Comparison of ENCODE assay signal across 11 cellular contexts in the genomic region with DNA sequence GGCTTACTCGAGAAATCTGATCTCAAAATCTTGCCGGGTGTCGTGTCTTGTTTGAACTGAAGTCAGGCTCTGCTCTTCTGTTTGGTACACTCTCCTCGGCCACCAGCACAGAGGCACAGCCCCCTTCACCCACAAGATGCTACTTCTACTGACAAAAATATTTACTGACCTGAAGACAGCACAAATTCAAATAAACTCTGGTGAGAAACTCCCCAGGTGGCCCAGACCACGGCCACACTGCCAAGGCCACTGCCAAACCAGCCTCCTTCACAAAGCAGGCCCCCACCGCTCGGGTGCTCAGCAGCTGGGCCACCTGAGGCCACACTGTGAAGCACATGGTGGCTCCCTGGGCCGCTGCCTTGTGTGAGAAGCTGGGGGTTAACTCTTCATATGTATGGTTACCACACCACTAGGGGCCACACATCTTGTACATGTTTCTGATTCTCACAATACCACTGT.
DNase-seq lines count a peak whose midpoint lies in the region; ATAC-seq and TF ChIP-seq lines count a peak whose summit lies in the region.
"Had no signal": no experiment of that assay in that cellular context is flagged by ENCODE, and none has a peak within 500 bp of the region (broad histone marks: within the 10 kb centered on the region; RNA-seq: fewer than 3 reads in every experiment).

No MANE protein-coding gene starts in this region.

- no TSS peak for BruUV-seq in OCI-LY7 (replicated peaks; lab: Mats Ljungman, UMichigan)

- peak overlapping the region; percentile 93 for H3K27ac ChIP-seq in CD8-positive, alpha-beta memory T cell (ENCODE audit: low read depth, low read length)
- H3K27ac ChIP-seq in Peyer's patch (peak overlapping the region in 3 of 4 donors; percentile 18 to 67 (median 52)), body of pancreas (peak overlapping the region; percentile 73 to 85 (median 78)), rectal smooth muscle tissue (ENCODE audit: low read depth, low read length) (peak overlapping the region; percentile 51), OCI-LY7 (ENCODE audit: low read depth, low read length, poor library complexity, severe bottlenecking) (no peak overlapping the region), dorsolateral prefrontal cortex (peak overlapping the region in 1 of 59 donors; percentile 47)

- H3K36me3 Mint-ChIP-seq in CD8-positive, alpha-beta memory T cell: peaks cover 0 to 2% (median 2%) of the 10 kb centered on the region in 3 donors
- H3K36me3 Mint-ChIP-seq: brain had no signal

- peak in 4 of 5 donors; percentile 7 to 62 (median 10) for DNase-seq in CD8-positive, alpha-beta memory T cell
- DNase-seq in Peyer's patch (no peak), body of pancreas (peak; percentile 87 to 93 (median 90)), OCI-LY7 (ENCODE audit: low spot score) (no peak), dorsolateral prefrontal cortex (no peak)
- DNase-seq: COR-L47, NCI-H1436 had no signal

- peak; percentile 92 for ATAC-seq in body of pancreas
- ATAC-seq in HG03571 (IDR thresholded peaks at IDR 0.05; ENCODE audit: unreplicated experiment): no peak
- no peak for ATAC-seq in GM21619 (IDR thresholded peaks at IDR 0.05; ENCODE audit: unreplicated experiment)

- H3K9me3 ChIP-seq in CD8-positive, alpha-beta memory T cell (ENCODE audit: low read length): no peaks in the 10 kb centered on the region
- H3K9me3 ChIP-seq in Peyer's patch: no peaks in the 10 kb centered on the region
- H3K9me3 ChIP-seq in body of pancreas: no peaks in the 10 kb centered on the region
- H3K9me3 ChIP-seq in OCI-LY7 (ENCODE audit: low read length): no peaks in the 10 kb centered on the region

- no peaks in the 10 kb centered on the region for H4K20me1 ChIP-seq in OCI-LY7 (ENCODE audit: insufficient read depth, low read length)

- CTCF ChIA-PET in CD8-positive, alpha-beta memory T cell (lab: Charles Lee): interaction anchor here (1.1 to 2.8 kb wide), 4 partner anchors 14 to 293 kb away, joined by 3 to 9 read pairs (median 6); a partner anchor contains a TSS
- CTCF ChIA-PET in OCI-LY7 (lab: Charles Lee; ENCODE audit: unreplicated experiment): no interaction called here

- H3K4me3 ChIP-seq in CD8-positive, alpha-beta memory T cell (ENCODE audit: low read length): no peak overlapping the region
- H3K4me3 ChIP-seq in Peyer's patch (no peak overlapping the region), body of pancreas (no peak overlapping the region), rectal smooth muscle tissue (ENCODE audit: low read length) (no peak overlapping the region), OCI-LY7 (ENCODE audit: low read depth, low read length, poor library complexity, severe bottlenecking) (no peak overlapping the region), dorsolateral prefrontal cortex (no peak overlapping the region)

- peaks cover 54% of the 10 kb centered on the region for H3K4me1 ChIP-seq in CD8-positive, alpha-beta memory T cell (ENCODE audit: insufficient read depth, low read length)
- peaks cover 0 to 21% (median 0%) of the 10 kb centered on the region in 4 donors for H3K4me1 ChIP-seq in Peyer's patch
- H3K4me1 ChIP-seq in body of pancreas: peaks cover 49% of the 10 kb centered on the region
- H3K4me1 ChIP-seq in rectal smooth muscle tissue (ENCODE audit: control insufficient read depth, insufficient read depth, low read length): peaks cover 19% of the 10 kb centered on the region
- H3K4me1 ChIP-seq in OCI-LY7 (ENCODE audit: insufficient read depth, low read length, poor library complexity, severe bottlenecking): peaks cover 10% of the 10 kb centered on the region

- no peaks in the 10 kb centered on the region for H3K9me2 ChIP-seq in OCI-LY7 (ENCODE audit: insufficient read depth, low read length)

- H3K79me2 ChIP-seq in OCI-LY7 (ENCODE audit: insufficient read depth, low read depth, low read length): no peaks in the 10 kb centered on the region

- no peak overlapping the region for H3K4me2 ChIP-seq in OCI-LY7 (ENCODE audit: low read length)

- H3K36me3 ChIP-seq in CD8-positive, alpha-beta memory T cell (ENCODE audit: insufficient read depth, low read length): no peaks in the 10 kb centered on the region
- H3K36me3 ChIP-seq in Peyer's patch (no peaks in the 10 kb centered on the region), body of pancreas (replicated peaks in 1 of 2; ENCODE audit: insufficient read depth in 1 of 2, low read depth in 2 of 2) (no peaks in the 10 kb centered on the region), rectal smooth muscle tissue (ENCODE audit: control insufficient read depth, insufficient read depth, low read length) (no peaks in the 10 kb centered on the region), OCI-LY7 (ENCODE audit: insufficient read depth, low read length) (no peaks in the 10 kb centered on the region)

- intact Hi-C loops in body of pancreas (cut with DNase I) (no loop called here), OCI-LY7 (cut with micrococcal nuclease; ENCODE audit: unreplicated experiment) (no loop called here), dorsolateral prefrontal cortex (cut with DNase I) (no loop called here)

- TF ChIP-seq CTCF in Peyer's patch (IDR thresholded peaks at IDR 0.05): no peak
- peak in 3 of 7 experiments; percentile 5 to 16 (median 13) for TF ChIP-seq CTCF in body of pancreas (IDR thresholded peaks at IDR 0.05)
- no peak for TF ChIP-seq CTCF in OCI-LY7 (conservative IDR thresholded peaks at IDR 0.05; ENCODE audit: low read length)
- TF ChIP-seq CTCF in dorsolateral prefrontal cortex (IDR thresholded peaks at IDR 0.05 in 54 of 56, conservative IDR thresholded peaks at IDR 0.05 in 2 of 56; ENCODE audit: low read depth in 1 of 56, partially characterized antibody in 56 of 56): no peak

- peak overlapping the region; percentile 3 to 86 (median 46) for H3K4me3 Mint-ChIP-seq in CD8-positive, alpha-beta memory T cell

- TF ChIP-seq POLR2A in Peyer's patch (IDR thresholded peaks at IDR 0.05) (no peak), body of pancreas (IDR thresholded peaks at IDR 0.05) (peak in 1 of 3 donors; percentile 20)

- peaks cover 0 to 3% of the 10 kb centered on the region in 2 donors for H3K27me3 Mint-ChIP-seq in CD8-positive, alpha-beta memory T cell

- no peak overlapping the region for H2AFZ ChIP-seq in OCI-LY7 (ENCODE audit: low read length)

- peak overlapping the region; percentile 85 to 100 (median 99) for H3K27ac Mint-ChIP-seq in CD8-positive, alpha-beta memory T cell

- H3K27me3 ChIP-seq in CD8-positive, alpha-beta memory T cell (ENCODE audit: insufficient read depth, low read length, poor library complexity, severe bottlenecking): no peaks in the 10 kb centered on the region
- no peaks in the 10 kb centered on the region for H3K27me3 ChIP-seq in Peyer's patch
- H3K27me3 ChIP-seq in body of pancreas: no peaks in the 10 kb centered on the region
- H3K27me3 ChIP-seq in rectal smooth muscle tissue (ENCODE audit: control insufficient read depth, insufficient read depth, low read length): no peaks in the 10 kb centered on the region
- H3K27me3 ChIP-seq in dorsolateral prefrontal cortex: peaks cover 0 to 3% (median 0%) of the 10 kb centered on the region in 45 donors

- H3K9me3 Mint-ChIP-seq in CD8-positive, alpha-beta memory T cell: no peaks in the 10 kb centered on the region

- peaks cover 68 to 79% (median 78%) of the 10 kb centered on the region in 3 donors for H3K4me1 Mint-ChIP-seq in CD8-positive, alpha-beta memory T cell

- WGBS in body of pancreas, 2 donors: 33 to 39% methylated on average over 8 of the region's 8 CpGs

- POLR2A ChIA-PET in CD8-positive, alpha-beta memory T cell (lab: Charles Lee): interaction anchor here (0.8 kb wide), 1 partner anchor 81 kb away, joined by 3 read pairs; a partner anchor contains a TSS
- POLR2A ChIA-PET in OCI-LY7 (lab: Charles Lee): no interaction called here

- H3K9ac ChIP-seq in rectal smooth muscle tissue (ENCODE audit: low read length): no peak overlapping the region

Comparison
In these comparisons a context has a peak if more than half of its experiments do, and no peak if none do; other contexts are left out.
1. DNase-seq: peak in CD8-positive, alpha-beta memory T cell (4 of 5) and body of pancreas (4 of 4); none in Peyer's patch (0 of 3), OCI-LY7 (single experiment) and dorsolateral prefrontal cortex (0 of 10).